In genomic region chr10:101297901-101298451, GRCh38 we compare ENCODE assay signal across 8 cellular contexts. TPM values are rescaled to one million over a fixed set of nuclear protein-coding genes. Genes with fewer than 3 reads are reported as not detected.
DNase-seq lines count a peak whose midpoint lies in the region; ATAC-seq, FAIRE-seq and TF ChIP-seq lines count a peak whose summit lies in the region.

No MANE protein-coding gene starts in this region.

- TF ChIP-seq CTCF in DND-41 (IDR thresholded peaks at IDR 0.05; ENCODE audit: borderline replicate concordance, extremely low read depth, low read length, poor library complexity, severe bottlenecking) = peak; percentile 94
- TF ChIP-seq CTCF in astrocyte of the spinal cord (IDR thresholded peaks at IDR 0.05; ENCODE audit: low read depth, low read length) = peak; percentile 90
- TF ChIP-seq CTCF in keratinocyte (optimal IDR thresholded peaks at IDR 0.05 in 1 of 3, IDR thresholded peaks at IDR 0.05 in 1 of 3, conservative IDR thresholded peaks at IDR 0.05 in 1 of 3; ENCODE audit: extremely low read depth in 1 of 3, insufficient read depth in 2 of 3, low read length in 3 of 3) = peak; percentile 84 to 95 (median 94)

- no peaks in the 10 kb centered on the region for H3K4me1 ChIP-seq in DND-41 (ENCODE audit: insufficient read depth, low read length)
- no peaks in the 10 kb centered on the region for H3K4me1 ChIP-seq in keratinocyte (ENCODE audit: control insufficient read depth, extremely low read depth, insufficient read depth, low read length)

- H3K36me3 ChIP-seq in DND-41 (ENCODE audit: insufficient read depth, low read length) (no peaks in the 10 kb centered on the region), keratinocyte (ENCODE audit: control insufficient read depth in 2 of 2, extremely low read depth in 1 of 2, insufficient read depth in 2 of 2, low read length in 2 of 2) (no peaks in the 10 kb centered on the region)

- dilution Hi-C loops in keratinocyte (cut with MboI; ENCODE audit: extremely low pct_ligation_motif_present, low sequenced_read_pairs) = no loop called here

- H3K4me2 ChIP-seq in DND-41 (ENCODE audit: insufficient read depth, low read length) (no peak overlapping the region), keratinocyte (ENCODE audit: control insufficient read depth, extremely low read depth, insufficient read depth, low read depth, low read length) (no peak overlapping the region)

- no peak overlapping the region for H3K9ac ChIP-seq in DND-41 (ENCODE audit: low read depth, low read length)
- no peak overlapping the region for H3K9ac ChIP-seq in keratinocyte (ENCODE audit: control insufficient read depth, extremely low read depth, insufficient read depth, low read length)

- H3K79me2 ChIP-seq in DND-41 (ENCODE audit: insufficient read depth, low read length) = no peaks in the 10 kb centered on the region
- no peaks in the 10 kb centered on the region for H3K79me2 ChIP-seq in keratinocyte (ENCODE audit: control insufficient read depth, insufficient read depth, low read length)

- H3K27me3 ChIP-seq in DND-41 (ENCODE audit: insufficient read depth, low read length, poor library complexity) (peaks cover 25% of the 10 kb centered on the region), keratinocyte (ENCODE audit: control insufficient read depth, extremely low read depth, insufficient read depth, low read length) (peaks cover 44% of the 10 kb centered on the region)

- FAIRE-seq in keratinocyte (lab: Jason Lieb, UNC) = peak; percentile 20

- H3K4me3 ChIP-seq in DND-41 (ENCODE audit: low read depth in 1 of 2, low read length in 2 of 2) = no peak overlapping the region
- H3K4me3 ChIP-seq in astrocyte of the spinal cord (ENCODE audit: low read depth, low read length) = no peak overlapping the region
- no peak overlapping the region for H3K4me3 ChIP-seq in keratinocyte (ENCODE audit: control insufficient read depth in 2 of 3, extremely low read depth in 1 of 3, insufficient read depth in 2 of 3, low read depth in 1 of 3, low read length in 3 of 3)

- H3K27ac ChIP-seq in DND-41 (ENCODE audit: low read length) (no peak overlapping the region), keratinocyte (ENCODE audit: control insufficient read depth, insufficient read depth, low read length) (no peak overlapping the region)

- ATAC-seq in DND-41 (ENCODE audit: insufficient read depth, low read depth) (peak; percentile 95), HG03442 (IDR thresholded peaks at IDR 0.05; ENCODE audit: unreplicated experiment) (no peak), GM21528 (IDR thresholded peaks at IDR 0.05; ENCODE audit: low FRiP score, unreplicated experiment) (no peak)

- DNase-seq in DND-41 (peak; percentile 77), HuH-7 (ENCODE audit: low spot score) (peak; percentile 72), T-helper 9 cell (peak; percentile 77), astrocyte of the spinal cord (ENCODE audit: low read depth, low spot score) (peak; percentile 42), keratinocyte (ENCODE audit: low read depth, low spot score) (no peak)
- peak; percentile 49 for DNase-seq in stimulated activated CD4-positive, alpha-beta T cell treated with anti-CD3 and anti-CD28 coated beads, Interleukin-2, amount 100 ng/mL, for 4 hours (ENCODE audit: low read depth)

- H4K20me1 ChIP-seq in DND-41 (ENCODE audit: insufficient read depth, low read length) (0 out of 2 replicates have a peak, but pooled peaks cover 8% of the 10 kb centered on the region), keratinocyte (ENCODE audit: control insufficient read depth, extremely low read depth, insufficient read depth, low read length) (no peaks in the 10 kb centered on the region)

- in situ Hi-C loops in astrocyte of the spinal cord (cut with HindIII; ENCODE audit: low sequenced_read_pairs) = no loop called here

- 0 out of 2 replicates have a peak overlapping the region, but pooled peaks have one; percentile 8 for H2AFZ ChIP-seq in DND-41 (ENCODE audit: low read depth, low read length)
- no peak overlapping the region for H2AFZ ChIP-seq in keratinocyte (ENCODE audit: control insufficient read depth, low read length)

- H3K9me3 ChIP-seq in DND-41 (ENCODE audit: insufficient read depth, low read length, severe bottlenecking) (no peaks in the 10 kb centered on the region), keratinocyte (ENCODE audit: control insufficient read depth, low read depth, low read length) (no peaks in the 10 kb centered on the region)

- H3K9me1 ChIP-seq in keratinocyte (ENCODE audit: control insufficient read depth, extremely low read depth, insufficient read depth, low read length) = no peaks in the 10 kb centered on the region

RNA-seq across cellular contexts. Expression of gene BTRC, which starts 56.0 kb away (rescaled TPM):
- polyA plus RNA-seq in keratinocyte = 13.2 to 21.7 TPM (median 16.6 TPM) in 3 replicates
- polyA plus RNA-seq in keratinocyte (2011; ENCODE audit: low read depth) = 35.9 TPM
- polyA plus RNA-seq in keratinocyte (2011; cell fraction: cytosol; rRNA removed) = 9.4 and 15.7 TPM in 2 replicates
- polyA plus RNA-seq in keratinocyte (2011; cell fraction: nucleus; rRNA removed) = 21.2 and 24.2 TPM in 2 replicates
- polyA plus RNA-seq in keratinocyte (2012; ENCODE audit: low replicate concordance) = 8.4 and 11.0 TPM in 2 replicates
- polyA minus RNA-seq in keratinocyte = 7.5 to 27.4 TPM (median 21.3 TPM) in 3 replicates
- polyA minus RNA-seq in keratinocyte (2011; cell fraction: cytosol; rRNA and poly(A)+ RNA removed) = 14.4 TPM
- 18.7 and 27.5 TPM in 2 replicates for polyA minus RNA-seq in keratinocyte (2011; cell fraction: nucleus; rRNA and poly(A)+ RNA removed)
